30 cellular contexts compared by ENCODE assay signal in the genomic region with DNA sequence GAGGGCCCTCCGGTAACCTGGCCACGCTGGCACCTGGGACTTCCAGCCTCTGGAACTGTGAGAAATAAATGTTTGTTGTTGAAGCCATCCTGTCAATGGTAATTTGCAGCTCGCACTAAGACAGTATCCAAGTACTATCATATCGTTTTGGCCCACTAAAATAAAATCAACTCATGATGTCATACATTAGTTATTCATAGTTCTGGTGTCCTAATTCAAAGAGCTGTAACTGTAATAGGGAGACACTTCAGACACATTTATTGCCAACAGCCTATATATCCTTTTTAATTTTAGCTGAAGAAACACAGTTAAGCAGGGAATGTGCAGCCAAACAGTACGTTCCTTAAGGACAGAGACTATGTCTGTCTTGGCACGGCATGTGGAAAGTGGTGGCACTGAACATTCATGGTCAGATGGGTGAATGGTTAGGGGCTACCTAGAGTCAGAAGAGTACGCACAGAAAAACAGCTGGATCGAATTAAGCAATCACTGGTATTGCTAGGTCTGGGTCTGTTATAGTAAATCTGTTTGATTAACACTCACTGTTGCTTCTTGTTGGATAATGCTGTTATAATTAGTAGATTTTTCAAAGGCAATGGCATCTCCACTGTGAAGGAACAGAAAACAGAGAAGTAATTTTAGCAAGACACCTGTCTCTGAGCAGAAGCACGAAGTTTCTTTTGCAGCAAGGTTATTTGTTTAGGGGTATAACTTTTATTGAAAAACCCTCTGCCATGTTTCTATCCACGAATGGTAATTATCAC. TPM values are rescaled to one million over a fixed set of nuclear protein-coding genes. Genes with fewer than 3 reads are reported as not detected.
"Had no signal": no experiment of that assay in that cellular context is flagged by ENCODE, and none has a peak within 500 bp of the region (broad histone marks: within the 10 kb centered on the region; RNA-seq: fewer than 3 reads in every experiment).

No MANE protein-coding gene starts in this region.

- H3K27ac ChIP-seq: ascending aorta, body of pancreas, Peyer's patch, RWPE1 had no signal

- H3K9me3 ChIP-seq: ascending aorta, body of pancreas, Peyer's patch had no signal

- ATAC-seq: activated CD8-positive, alpha-beta T cell treated with anti-CD3 and anti-CD28 coated beads, Interleukin-2, amount 10 ng/mL, durations not matched to agents 7 days and 5 days; activated naive CD4-positive, alpha-beta T cell treated with anti-CD3 and anti-CD28 coated beads, Interleukin-2, amount 50 U/mL, for 72 hours; activated naive CD8-positive, alpha-beta T cell treated with anti-CD3 and anti-CD28 coated beads, Interleukin-2, amount 50 U/mL, for 24 hours; body of pancreas; T-cell; WTC11 had no signal

- DNase-seq: activated CD4-positive, alpha-beta T cell treated with anti-CD3 and anti-CD28 coated beads for 48 hours; activated CD4-positive, alpha-beta T cell treated with anti-CD3 and anti-CD28 coated beads, Interleukin-2, amount 50 U/mL, for 4 hours; activated CD4-positive, CD25-positive, alpha-beta regulatory T cell treated with anti-CD3 and anti-CD28 coated beads, Interleukin-2, amount 50 U/mL, for 72 hours; activated CD8-positive, alpha-beta memory T cell treated with anti-CD3 and anti-CD28 coated beads, Interleukin-2, amount 50 U/mL, for 48 hours; activated CD8-positive, alpha-beta T cell treated with anti-CD3 and anti-CD28 coated beads, Interleukin-2, amount 10 ng/mL, durations not matched to agents 7 days and 5 days; activated effector memory CD4-positive, alpha-beta T cell treated with Interleukin-2 at 50 U/mL for 16 hours; activated naive CD4-positive, alpha-beta T cell treated with Interleukin-2 at 50 U/mL for 16 hours; activated naive CD8-positive, alpha-beta T cell treated with anti-CD3 and anti-CD28 coated beads, Interleukin-2, amount 50 U/mL, for 24 hours; activated T-cell treated with anti-CD3 and anti-CD28 coated beads, Interleukin-2, amount 50 U/mL, for 1 hour; amniotic stem cell; body of pancreas; IMR-90; Kasumi-1; KBM-7; NCI-H1048; NCI-H146; NCI-H187 treated with DMSO at 0.1 percent for 48 hours; NCI-H2081 treated with DMSO at 0.1 percent for 48 hours; NCI-H446; NCI-H524; Peyer's patch; SHP77 treated with DMSO at 0.1 percent for 48 hours; T-cell had no signal

- H3K36me3 ChIP-seq: ascending aorta, Peyer's patch had no signal

- H3K27me3 ChIP-seq: ascending aorta, body of pancreas, Peyer's patch had no signal

- H3K4me3 ChIP-seq: ascending aorta, body of pancreas, Peyer's patch had no signal

- H3K4me1 ChIP-seq: ascending aorta, body of pancreas, Peyer's patch had no signal

RNA-seq across cellular contexts. Expression of a gene that starts 41.3 kb away (rescaled TPM):
- total RNA-seq: activated CD8-positive, alpha-beta T cell treated with anti-CD3 and anti-CD28 coated beads, Interleukin-2, amount 10 ng/mL, durations not matched to agents 7 days and 5 days; activated naive CD4-positive, alpha-beta T cell treated with anti-CD3 and anti-CD28 coated beads, Interleukin-2, amount 50 U/mL, for 72 hours; activated T-helper 1 cell treated with anti-CD3 and anti-CD28 coated beads, Interleukin-12 subunit alpha, Interleukin-12 subunit beta, Interleukin-2, Interleukin-4 antibody, amounts not matched to agents 30 ng/mL and 10 ng/mL and 1 ng/mL, durations not matched to agents 14 hours and 24 hours and 36 hours; ascending aorta; body of pancreas; IMR-90; SK-MEL-5 had no signal

RNA-seq across cellular contexts. Expression of a gene that starts 46.3 kb away (rescaled TPM):
- total RNA-seq: ascending aorta, body of pancreas, bronchial epithelial cell, Peyer's patch, SK-MEL-5 had no signal
